In genomic region chr17:1985686-1986085, GRCh38 we compare ENCODE assay signal across 15 cellular contexts. TPM values are rescaled to one million over a fixed set of nuclear protein-coding genes. Genes with fewer than 3 reads are reported as not detected.
"Had no signal": no experiment of that assay in that cellular context is flagged by ENCODE, and none has a peak within 500 bp of the region (broad histone marks: within the 10 kb centered on the region; RNA-seq: fewer than 3 reads in every experiment).

No MANE protein-coding gene starts in this region.

- DNase-seq: activated naive CD4-positive, alpha-beta T cell; activated naive CD8-positive, alpha-beta T cell treated with anti-CD3 and anti-CD28 coated beads, Interleukin-2, amount 10 ng/mL, durations not matched to agents 7 days and 5 days; activated T-cell treated with anti-CD3 and anti-CD28 coated beads for 4 hours; brain microvascular endothelial cell; erythroblast; gastrocnemius medialis; heart right ventricle; left ventricle myocardium superior; mesenchymal stem cell; occipital lobe; T-helper 2 cell; tibial artery had no signal

- H3K27ac ChIP-seq: brain microvascular endothelial cell, gastrocnemius medialis, heart right ventricle, tibial artery had no signal

- H3K9me3 ChIP-seq: gastrocnemius medialis, heart right ventricle, tibial artery had no signal

- H3K36me3 ChIP-seq: brain microvascular endothelial cell, gastrocnemius medialis, heart right ventricle, tibial artery had no signal

- H3K27me3 ChIP-seq: gastrocnemius medialis, tibial artery had no signal

- H3K4me3 Mint-ChIP-seq: activated naive CD8-positive, alpha-beta T cell treated with anti-CD3 and anti-CD28 coated beads, Interleukin-2, amount 10 ng/mL, durations not matched to agents 7 days and 5 days; natural killer cell treated with Interleukin-12 subunit alpha and Interleukin-12 subunit beta and Interleukin-15 and Interleukin-18, amount 100 ng/mL, for 72 hours; stimulated activated effector memory CD8-positive, alpha-beta T cell treated with anti-CD3 and anti-CD28 coated beads, Interleukin-12 subunit alpha, Interleukin-12 subunit beta, amount 100 ng/mL, for 72 hours had no signal

- H3K4me3 ChIP-seq: gastrocnemius medialis, heart right ventricle, tibial artery had no signal

- H3K9me3 Mint-ChIP-seq: activated naive CD8-positive, alpha-beta T cell treated with anti-CD3 and anti-CD28 coated beads, Interleukin-2, amount 10 ng/mL, durations not matched to agents 7 days and 5 days; natural killer cell treated with Interleukin-12 subunit alpha and Interleukin-12 subunit beta and Interleukin-15 and Interleukin-18, amount 100 ng/mL, for 72 hours; stimulated activated effector memory CD8-positive, alpha-beta T cell treated with anti-CD3 and anti-CD28 coated beads, Interleukin-12 subunit alpha, Interleukin-12 subunit beta, amount 100 ng/mL, for 72 hours had no signal

- H3K27ac Mint-ChIP-seq: activated naive CD8-positive, alpha-beta T cell treated with anti-CD3 and anti-CD28 coated beads, Interleukin-2, amount 10 ng/mL, durations not matched to agents 7 days and 5 days; natural killer cell treated with Interleukin-12 subunit alpha and Interleukin-12 subunit beta and Interleukin-15 and Interleukin-18, amount 100 ng/mL, for 72 hours; stimulated activated effector memory CD8-positive, alpha-beta T cell treated with anti-CD3 and anti-CD28 coated beads, Interleukin-12 subunit alpha, Interleukin-12 subunit beta, amount 100 ng/mL, for 72 hours had no signal

- H3K4me1 Mint-ChIP-seq: activated naive CD8-positive, alpha-beta T cell treated with anti-CD3 and anti-CD28 coated beads, Interleukin-2, amount 10 ng/mL, durations not matched to agents 7 days and 5 days; stimulated activated effector memory CD8-positive, alpha-beta T cell treated with anti-CD3 and anti-CD28 coated beads, Interleukin-12 subunit alpha, Interleukin-12 subunit beta, amount 100 ng/mL, for 72 hours had no signal

- H3K36me3 Mint-ChIP-seq: activated naive CD8-positive, alpha-beta T cell treated with anti-CD3 and anti-CD28 coated beads, Interleukin-2, amount 10 ng/mL, durations not matched to agents 7 days and 5 days; natural killer cell treated with Interleukin-12 subunit alpha and Interleukin-12 subunit beta and Interleukin-15 and Interleukin-18, amount 100 ng/mL, for 72 hours; stimulated activated effector memory CD8-positive, alpha-beta T cell treated with anti-CD3 and anti-CD28 coated beads, Interleukin-12 subunit alpha, Interleukin-12 subunit beta, amount 100 ng/mL, for 72 hours had no signal

RNA-seq across cellular contexts. Expression of gene RTN4RL1, which starts 39.4 kb away (rescaled TPM):
- total RNA-seq: kidney epithelial cell; natural killer cell treated with Interleukin-12 subunit alpha and Interleukin-12 subunit beta and Interleukin-15 and Interleukin-18, amount 100 ng/mL, for 72 hours had no signal
